8 cellular contexts compared by ENCODE assay signal in the genomic region with DNA sequence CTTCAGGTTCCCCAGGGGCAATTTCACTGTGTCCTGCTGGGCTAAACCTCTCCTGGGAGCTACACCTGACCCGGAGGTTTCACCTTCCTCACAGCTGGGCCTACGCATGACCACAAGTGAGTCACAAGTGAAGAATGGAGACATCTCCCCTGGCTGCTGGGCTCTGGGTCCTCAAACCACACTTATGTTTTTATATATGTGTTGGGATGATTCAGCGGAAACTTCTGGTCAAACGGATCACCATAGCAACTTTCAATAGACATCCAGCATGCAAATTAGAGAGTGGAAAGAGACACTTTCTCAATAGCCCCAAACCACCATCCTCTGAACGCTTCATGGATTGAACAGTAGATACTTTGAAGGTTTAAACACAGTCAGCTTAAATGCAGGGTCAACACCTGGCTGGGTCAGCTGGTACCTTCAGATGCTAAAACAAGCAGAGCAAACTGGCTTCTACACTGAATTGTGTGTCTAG. TPM values are rescaled to one million over a fixed set of nuclear protein-coding genes. Genes with fewer than 3 reads are reported as not detected.
DNase-seq lines count a peak whose midpoint lies in the region; ATAC-seq lines count a peak whose summit lies in the region.

No MANE protein-coding gene starts in this region.

- no peak overlapping the region for H3K18ac ChIP-seq in trophoblast cell (ENCODE audit: low read length)

- H3K9me3 ChIP-seq in trophoblast cell (ENCODE audit: insufficient read depth, low read depth, low read length): peaks cover 2% of the 10 kb centered on the region

- H2BK12ac ChIP-seq in trophoblast cell (ENCODE audit: low read length): no peak overlapping the region

- H3K4me2 ChIP-seq in trophoblast cell (ENCODE audit: low read length): no peak overlapping the region

- H3K36me3 ChIP-seq in trophoblast cell (ENCODE audit: control insufficient read depth in 1 of 2, insufficient read depth in 2 of 2, low read length in 2 of 2): no peaks in the 10 kb centered on the region

- H4K8ac ChIP-seq in trophoblast cell (ENCODE audit: low read depth, low read length): no peak overlapping the region

- H4K12ac ChIP-seq in trophoblast cell (ENCODE audit: low read depth, low read length): no peak overlapping the region

- no peak overlapping the region for H2BK120ac ChIP-seq in trophoblast cell (ENCODE audit: insufficient read depth, low read length, poor library complexity)

- H3K23ac ChIP-seq in trophoblast cell (ENCODE audit: low read length): no peak overlapping the region

- no peak overlapping the region for H2AFZ ChIP-seq in trophoblast cell (ENCODE audit: insufficient read depth, low read length, poor library complexity)

- peak; percentile 28 to 45 (median 41) for DNase-seq in activated CD8-positive, alpha-beta memory T cell treated with anti-CD3 and anti-CD28 coated beads for 48 hours (ENCODE audit: low read depth in 2 of 3, low spot score in 2 of 3)
- peak; percentile 35 to 56 for DNase-seq in trophoblast cell
- DNase-seq in NCI-H1417 treated with DMSO at 0.1 percent for 48 hours (lab: John Stamatoyannopoulos, UW): no peak
- DNase-seq in left colon: no peak
- DNase-seq in epidermal melanocyte (ENCODE audit: insufficient read length, low spot score): no peak
- no peak for DNase-seq in CD1c-positive myeloid dendritic cell (ENCODE audit: extremely low spot score)

- WGBS in trophoblast cell (ENCODE audit: extremely low coverage, insufficient coverage, insufficient read length): no CpG with 5 or more reads among the region's 5 CpGs

- H3K14ac ChIP-seq in trophoblast cell (ENCODE audit: low read length): no peak overlapping the region

- H4K91ac ChIP-seq in trophoblast cell (ENCODE audit: low read depth, low read length): no peak overlapping the region

- intact Hi-C loops in left colon (cut with DNase I, micrococcal nuclease): no loop called here

- H2AK5ac ChIP-seq in trophoblast cell (ENCODE audit: low read length): no peak overlapping the region

- H3K4me1 ChIP-seq in trophoblast cell (ENCODE audit: control insufficient read depth in 1 of 2, insufficient read depth in 2 of 2, low read length in 2 of 2): peaks cover 0 to 4% of the 10 kb centered on the region in 2 experiments

- ATAC-seq in GM19397 (IDR thresholded peaks at IDR 0.05; ENCODE audit: unreplicated experiment) (peak; percentile 91), HG03196 (IDR thresholded peaks at IDR 0.05; ENCODE audit: unreplicated experiment) (peak; percentile 90), left colon (no peak)

- no peak overlapping the region for H3K9ac ChIP-seq in trophoblast cell (ENCODE audit: low read length)

- no peak overlapping the region for H3K4me3 ChIP-seq in trophoblast cell (ENCODE audit: low read depth, low read length)

- no peaks in the 10 kb centered on the region for H3K27me3 ChIP-seq in trophoblast cell (ENCODE audit: insufficient read depth, low read length)

- no peaks in the 10 kb centered on the region for H3K79me2 ChIP-seq in trophoblast cell (ENCODE audit: control insufficient read depth, insufficient read depth, low read length, poor library complexity)

- no peaks in the 10 kb centered on the region for H3K79me1 ChIP-seq in trophoblast cell (ENCODE audit: low read length)

- no peak overlapping the region for H3K4ac ChIP-seq in trophoblast cell (ENCODE audit: low read depth, low read length)

- H3K27ac ChIP-seq in trophoblast cell (ENCODE audit: low read depth, low read length): no peak overlapping the region

- H2BK5ac ChIP-seq in trophoblast cell (ENCODE audit: low read depth, low read length, poor library complexity): no peak overlapping the region

RNA-seq across cellular contexts. Expression of gene MAF, which starts 28.0 kb away (rescaled TPM):
- polyA plus RNA-seq in trophoblast cell (2013): 13.3 and 14.9 TPM in 2 replicates
- total RNA-seq in left colon: 10 to 100 TPM; 11.7 to 30.3 TPM

Comparison
In these comparisons a context has a peak if more than half of its experiments do, and no peak if none do; other contexts are left out.
1. DNase-seq: peak in activated CD8-positive, alpha-beta memory T cell treated with anti-CD3 and anti-CD28 coated beads for 48 hours (3 of 3) and trophoblast cell (2 of 2); none in NCI-H1417 treated with DMSO at 0.1 percent for 48 hours (single experiment), left colon (0 of 2), epidermal melanocyte (single experiment) and CD1c-positive myeloid dendritic cell (single experiment).